Comparison of ENCODE assay signal across 9 cellular contexts in genomic region chr1:42601472-42601871, GRCh38.
"Had no signal": no experiment of that assay in that cellular context is flagged by ENCODE, and none has a peak within 500 bp of the region (broad histone marks: within the 10 kb centered on the region; RNA-seq: fewer than 3 reads in every experiment).

No MANE protein-coding gene starts in this region.

- H3K4me2 ChIP-seq: GM23338 had no signal

- ATAC-seq: GM23338, HCT116 had no signal

- H3K36me3 ChIP-seq: HAP-1 had no signal

- H3K27ac ChIP-seq: GM23248 had no signal

- H3K9ac ChIP-seq: GM23248 had no signal

- H3K4me3 ChIP-seq: GM23248, GM23338, HAP-1 had no signal

- H3K9me3 ChIP-seq: HAP-1 had no signal

- DNase-seq: GM23248, GOT3, H7, H9, HCEC 1CT, HFFc6 had no signal

- H3K4me3 Mint-ChIP-seq: GM23338, H9, HFFc6 had no signal

- H3K27ac Mint-ChIP-seq: GM23338, H9, HFFc6 had no signal

- H3K4me1 Mint-ChIP-seq: GM23338 had no signal

- H3K9me3 Mint-ChIP-seq: HFFc6 had no signal

- H3K4me1 ChIP-seq: HAP-1 had no signal
